In the genomic region with DNA sequence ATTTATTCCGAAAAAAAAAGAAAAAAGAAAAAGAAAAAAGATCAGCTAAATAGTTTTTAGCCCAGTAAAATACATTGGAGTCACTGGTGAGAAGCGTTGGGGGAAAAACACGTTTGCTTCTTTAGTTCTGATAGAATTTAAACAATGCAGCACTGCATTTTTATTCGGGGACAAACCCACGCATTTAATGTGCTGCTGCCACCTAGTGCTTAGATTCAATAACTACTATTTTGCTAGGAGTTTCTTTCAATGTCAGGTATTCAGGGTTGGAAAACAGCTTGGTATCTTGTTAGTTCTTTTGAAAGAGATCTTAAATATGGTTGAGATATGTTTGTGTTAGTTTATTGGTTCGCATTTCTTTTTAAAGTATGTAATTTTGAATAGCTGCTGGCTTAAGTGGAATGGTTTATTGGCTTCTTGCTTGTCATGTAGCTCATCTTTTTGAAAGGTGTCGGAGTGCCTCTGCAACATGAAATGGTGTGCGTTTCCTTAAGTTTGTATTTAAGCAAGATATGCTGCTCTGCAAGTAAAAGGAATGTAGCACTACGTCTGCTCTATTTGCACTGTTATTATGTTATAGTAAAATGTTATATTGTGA, we compare ENCODE assay signal across 8 cellular contexts. TPM values are rescaled to one million over a fixed set of nuclear protein-coding genes. Genes with fewer than 3 reads are reported as not detected.
DNase-seq lines count a peak whose midpoint lies in the region; ATAC-seq, FAIRE-seq and TF ChIP-seq lines count a peak whose summit lies in the region.

No MANE protein-coding gene starts in this region.

- H3K23ac ChIP-seq in H1 (ENCODE audit: insufficient read length), result no peak overlapping the region

- WGBS in H1 (ENCODE audit: extremely low coverage in 1 of 2, insufficient coverage in 1 of 2, insufficient read length in 1 of 2, insufficient replicate concordance in 2 of 2, low coverage in 1 of 2, low lambda C conversion rate in 2 of 2, missing lambda C conversion rate in 1 of 2), 2 experiments, result 28% methylated on average over 9 of the region's 9 CpGs; no CpG with 5 or more reads in 1 of the 2 experiments

- no peaks in the 10 kb centered on the region for H3K79me1 ChIP-seq in H1 (ENCODE audit: low read depth, low read length)

- no peaks in the 10 kb centered on the region for H4K20me1 ChIP-seq in H1 (replicated peaks in 1 of 2; ENCODE audit: control insufficient read depth in 1 of 2, insufficient read depth in 2 of 2, low read length in 2 of 2)

- H3K79me2 ChIP-seq in H1 (ENCODE audit: control insufficient read depth in 1 of 2, insufficient read depth in 2 of 2, low read length in 2 of 2), result no peaks in the 10 kb centered on the region

- no peak overlapping the region for H3K27ac Mint-ChIP-seq in naive B cell

- no peak overlapping the region for H4K91ac ChIP-seq in H1 (replicated peaks; ENCODE audit: insufficient read length, low read length)

- H2BK12ac ChIP-seq in H1 (ENCODE audit: low read depth, low read length), result no peak overlapping the region

- POLR2A ChIA-PET in H1 (lab: Charles Lee; ENCODE audit: partially characterized antibody), result no interaction called here

- no peak overlapping the region for H2AFZ ChIP-seq in H1 (ENCODE audit: low read length)

- no peak overlapping the region for H3K27ac ChIP-seq in H1 (ENCODE audit: low read depth, low read length)

- no peak overlapping the region for H2AK5ac ChIP-seq in H1 (ENCODE audit: low read depth, low read length)

- H3K4me3 ChIP-seq in NB4 (ENCODE audit: low read depth, low read length) (no peak overlapping the region), H1 (ENCODE audit: extremely low read depth in 1 of 4, insufficient read depth in 2 of 4, low read depth in 3 of 4, low read length in 4 of 4) (no peak overlapping the region)

- FAIRE-seq in H1 (lab: Jason Lieb, UNC), result peak; percentile 76

- CTCF ChIA-PET in H1 (lab: Charles Lee; ENCODE audit: partially characterized antibody), result interaction anchor here (0.6 to 2.4 kb wide), 40 partner anchors 10 to 1836 kb away, joined by 3 to 14 read pairs (median 3); partner anchors contain the start of gene SVIP

- no peaks in the 10 kb centered on the region for H3K27me3 ChIP-seq in H1 (replicated peaks in 1 of 4; ENCODE audit: control insufficient read depth in 3 of 4, extremely low read depth in 1 of 4, insufficient read depth in 3 of 4, low read length in 3 of 4)

- H3K4me1 ChIP-seq in H1 (replicated peaks in 1 of 4; ENCODE audit: control insufficient read depth in 3 of 4, insufficient read depth in 4 of 4, low read length in 3 of 4), result no peaks in the 10 kb centered on the region

- no peak overlapping the region for H3K14ac ChIP-seq in H1 (ENCODE audit: insufficient read length)

- no peak for TF ChIP-seq EP300 in H1 (IDR thresholded peaks at IDR 0.05; ENCODE audit: borderline replicate concordance in 1 of 2, low read depth in 2 of 2, low read length in 2 of 2)

- H2BK20ac ChIP-seq in H1 (ENCODE audit: low read length), result no peak overlapping the region

- no peaks in the 10 kb centered on the region for H3K36me3 Mint-ChIP-seq in naive B cell

- no peaks in the 10 kb centered on the region for H3K9me3 Mint-ChIP-seq in naive B cell

- H3K36me3 ChIP-seq in H1 (ENCODE audit: control insufficient read depth in 2 of 4, insufficient read depth in 4 of 4, low read length in 3 of 4), result no peaks in the 10 kb centered on the region

- no peak overlapping the region for H3K4me3 Mint-ChIP-seq in naive B cell

- DNase-seq in DMS53 treated with DMSO at 0.1 percent for 48 hours (lab: John Stamatoyannopoulos, UW; ENCODE audit: unreplicated experiment) (peak; percentile 53), NB4 (ENCODE audit: low read depth) (peak; percentile 36), SKM-1 (lab: John Stamatoyannopoulos, UW; ENCODE audit: unreplicated experiment) (peak; percentile 41), H1 (ENCODE audit: low read depth in 1 of 2, low spot score in 2 of 2) (no peak), naive B cell (peak; percentile 27), cortex of kidney (lab: John Stamatoyannopoulos, UW) (no peak)

- TF ChIP-seq CTCF in NB4 (IDR thresholded peaks at IDR 0.05; ENCODE audit: low read depth, low read length) (peak; percentile 39), H1 (IDR thresholded peaks at IDR 0.05; ENCODE audit: control extremely low read depth in 1 of 3, insufficient read depth in 1 of 3, low read depth in 1 of 3, low read length in 3 of 3) (peak in 2 of 3 experiments; percentile 54 to 61; a peak in 3 of 4 replicates)

- no peaks in the 10 kb centered on the region for H3K27me3 Mint-ChIP-seq in naive B cell

- TF ChIP-seq POLR2A in NB4 (IDR thresholded peaks at IDR 0.05; ENCODE audit: extremely low read depth, insufficient read length), result no peak
- TF ChIP-seq POLR2A in H1 (IDR thresholded peaks at IDR 0.05; ENCODE audit: control extremely low read depth in 1 of 2, low read depth in 2 of 2, low read length in 2 of 2), result no peak

- no peak overlapping the region for H2BK5ac ChIP-seq in H1 (ENCODE audit: low read depth, low read length)

- no peak overlapping the region for H3K9ac ChIP-seq in H1 (replicated peaks in 1 of 4; ENCODE audit: extremely low read depth in 1 of 4, low read depth in 3 of 4, low read length in 3 of 4)

- peak; percentile 50 for ATAC-seq in GM19455 (IDR thresholded peaks at IDR 0.05; ENCODE audit: unreplicated experiment)
- ATAC-seq in naive B cell (ENCODE audit: low read depth in 2 of 2), result peak in 1 of 2 donors; percentile 21
- no peak for ATAC-seq in HG02763 (IDR thresholded peaks at IDR 0.05; ENCODE audit: unreplicated experiment)

- H2BK15ac ChIP-seq in H1 (ENCODE audit: low read length), result no peak overlapping the region

- peak; percentile 81 to 85 for TF ChIP-seq RAD21 in H1 (IDR thresholded peaks at IDR 0.05 in 1 of 2, conservative IDR thresholded peaks at IDR 0.05 in 1 of 2; ENCODE audit: low read depth in 2 of 2, low read length in 2 of 2)

- no peak overlapping the region for H3K4ac ChIP-seq in H1 (replicated peaks; ENCODE audit: insufficient read length, low read depth, low read length)

- H3K9me3 ChIP-seq in H1 (ENCODE audit: insufficient read depth in 2 of 2, low read depth in 1 of 2, low read length in 1 of 2), result no peaks in the 10 kb centered on the region

- no peak overlapping the region for H2BK120ac ChIP-seq in H1 (replicated peaks; ENCODE audit: low read depth, low read length)

- no peak overlapping the region for H3K56ac ChIP-seq in H1 (replicated peaks; ENCODE audit: insufficient read length, low read depth, low read length)

- no peaks in the 10 kb centered on the region for H3K4me1 Mint-ChIP-seq in naive B cell

- H4K5ac ChIP-seq in H1 (ENCODE audit: insufficient read length, low read depth, low read length), result no peak overlapping the region

- no peak overlapping the region for H3K4me2 ChIP-seq in H1 (ENCODE audit: insufficient read depth in 1 of 2, low read depth in 2 of 2, low read length in 2 of 2)

- no peak overlapping the region for H3K18ac ChIP-seq in H1 (ENCODE audit: extremely low read depth, low read length)

- no peak overlapping the region for H4K8ac ChIP-seq in H1 (ENCODE audit: extremely low read depth, insufficient read depth, low read length)

- H3K23me2 ChIP-seq in H1 (ENCODE audit: low read depth, low read length), result no peaks in the 10 kb centered on the region

TF ChIP-seq in H1, 55 proteins besides CTCF, POLR2A, EP300 and RAD21:
- TF ChIP-seq TEAD4 (IDR thresholded peaks at IDR 0.05; ENCODE audit: low read depth, low read length) (peak; percentile 48; the same call in 1 of the 2 replicates), SIX5 (IDR thresholded peaks at IDR 0.05; ENCODE audit: low read depth, low read length) (no peak)
TF ChIP-seq in H1: peak in this region for 1.

RNA-seq across cellular contexts. Expression of gene SVIP, which starts 41.9 kb away (rescaled TPM):
- 10.5 and 11.4 TPM in 2 replicates for total RNA-seq in H1 (2021; fragmentation: NEBNext Ultra II Directional; extraction: Animal tissue kit (Norgen Biotek cat#: 25700))
- polyA plus RNA-seq in H1 (2011; rRNA removed) (0.69 and 1.2 TPM in 2 replicates), naive B cell (ENCODE audit: low read depth in 6 of 6) (10 to 100 TPM; 26.9 to 35.1 (median 28.8) TPM)
- 1.6 TPM for polyA plus RNA-seq in H1 (2011; cell fraction: cytosol; rRNA removed)
- 0.58 TPM for polyA plus RNA-seq in H1 (2011; cell fraction: nucleus; rRNA removed)
- 2.0 to 4.1 TPM (median 3.2 TPM) in 4 replicates for polyA plus RNA-seq in H1 (2012, experiment 1 of 2)
- 0.98 TPM for polyA plus RNA-seq in H1 (2012, experiment 2 of 2)
- polyA plus RNA-seq in H1 (2013, experiment 1 of 2), result 7.9 TPM
- 8.6 TPM for polyA plus RNA-seq in H1 (2013, experiment 2 of 2)
- 0.50 and 1.0 TPM in 2 replicates for polyA minus RNA-seq in H1 (2011; rRNA and poly(A)+ RNA removed)
- polyA minus RNA-seq in H1 (2011; cell fraction: cytosol; rRNA and poly(A)+ RNA removed), result 1.0 TPM
- 4.1 TPM for polyA minus RNA-seq in H1 (2011; cell fraction: nucleus; rRNA and poly(A)+ RNA removed)

Comparison
In these comparisons a context has a peak if more than half of its experiments do, and no peak if none do; other contexts are left out.
1. DNase-seq: peak in DMS53 treated with DMSO at 0.1 percent for 48 hours (single experiment), NB4 (single experiment), SKM-1 (single experiment) and naive B cell (single experiment); none in H1 (0 of 2) and cortex of kidney (single experiment).